ENCODE assay signal across 8 cellular contexts in genomic region chr2:219997341-219997851, GRCh38.
A peak's percentile ranks its signal among the peaks of the same experiment; 100 is the strongest.
DNase-seq lines count a peak whose midpoint lies in the region; TF ChIP-seq lines count a peak whose summit lies in the region.

No MANE protein-coding gene starts in this region.

- H3K9me3 Mint-ChIP-seq in neural progenitor cell: peaks cover 3% of the 10 kb centered on the region
- H3K9me3 Mint-ChIP-seq in CD8-positive, alpha-beta memory T cell: peaks cover 0 to 7% (median 0%) of the 10 kb centered on the region in 5 donors

- no peak overlapping the region for H3K9ac ChIP-seq in neural progenitor cell

- no peaks in the 10 kb centered on the region for H3K36me3 ChIP-seq in neural progenitor cell
- no peaks in the 10 kb centered on the region for H3K36me3 ChIP-seq in CD8-positive, alpha-beta memory T cell (ENCODE audit: insufficient read depth, low read length)

- no peaks in the 10 kb centered on the region for H3K36me3 Mint-ChIP-seq in neural progenitor cell
- no peaks in the 10 kb centered on the region for H3K36me3 Mint-ChIP-seq in CD8-positive, alpha-beta memory T cell

- peaks cover 18% of the 10 kb centered on the region for H3K4me1 Mint-ChIP-seq in neural progenitor cell
- H3K4me1 Mint-ChIP-seq in CD8-positive, alpha-beta memory T cell: no peaks in the 10 kb centered on the region

- H4K20me1 ChIP-seq in neural progenitor cell (ENCODE audit: low read depth): no peaks in the 10 kb centered on the region

- DNase-seq in NCI-H345 (lab: John Stamatoyannopoulos, UW) (peak; percentile 10), NCI-H345 treated with DMSO at 0.1 percent for 48 hours (lab: John Stamatoyannopoulos, UW; ENCODE audit: unreplicated experiment) (no peak), NCI-H1694 treated with DMSO at 0.1 percent for 48 hours (lab: John Stamatoyannopoulos, UW) (peak; percentile 38), cardiac fibroblast (ENCODE audit: low read depth in 2 of 2) (peak; percentile 42 to 52), neural progenitor cell (ENCODE audit: low spot score) (peak; percentile 72), NCI-H146 treated with DMSO at 0.1 percent for 48 hours (lab: John Stamatoyannopoulos, UW; ENCODE audit: unreplicated experiment) (no peak), NCI-H1092 treated with DMSO at 0.1 percent for 48 hours (lab: John Stamatoyannopoulos, UW) (no peak)
- DNase-seq in CD8-positive, alpha-beta memory T cell: no peak

- no peak overlapping the region for H3K27ac ChIP-seq in neural progenitor cell
- no peak overlapping the region for H3K27ac ChIP-seq in CD8-positive, alpha-beta memory T cell (ENCODE audit: low read depth, low read length)

- CTCF ChIA-PET in CD8-positive, alpha-beta memory T cell (lab: Charles Lee): no interaction called here

- H3K79me2 ChIP-seq in neural progenitor cell (ENCODE audit: low read depth): no peaks in the 10 kb centered on the region

- H3K4me3 ChIP-seq in cardiac fibroblast (replicated peaks in 1 of 2; ENCODE audit: low read depth in 2 of 2, low read length in 2 of 2) (no peak overlapping the region), neural progenitor cell (no peak overlapping the region)
- H3K4me3 ChIP-seq in CD8-positive, alpha-beta memory T cell (ENCODE audit: low read length): no peak overlapping the region

- no peaks in the 10 kb centered on the region for H3K4me1 ChIP-seq in neural progenitor cell
- H3K4me1 ChIP-seq in CD8-positive, alpha-beta memory T cell (ENCODE audit: insufficient read depth, low read length): no peaks in the 10 kb centered on the region

- H2AFZ ChIP-seq in neural progenitor cell (replicated peaks): no peak overlapping the region

- no peaks in the 10 kb centered on the region for H3K9me3 ChIP-seq in neural progenitor cell (ENCODE audit: low read depth)
- H3K9me3 ChIP-seq in CD8-positive, alpha-beta memory T cell (ENCODE audit: low read length): no peaks in the 10 kb centered on the region

- H3K27me3 ChIP-seq in neural progenitor cell: no peaks in the 10 kb centered on the region
- no peaks in the 10 kb centered on the region for H3K27me3 ChIP-seq in CD8-positive, alpha-beta memory T cell (ENCODE audit: insufficient read depth, low read length, poor library complexity, severe bottlenecking)

- H3K27ac Mint-ChIP-seq in neural progenitor cell: peak overlapping the region; percentile 40
- H3K27ac Mint-ChIP-seq in CD8-positive, alpha-beta memory T cell: no peak overlapping the region

- H3F3A ChIP-seq in neural progenitor cell (ENCODE audit: low read depth): no peaks in the 10 kb centered on the region

- TF ChIP-seq CTCF in cardiac fibroblast (IDR thresholded peaks at IDR 0.05; ENCODE audit: low read depth, low read length): peak; percentile 36
- peak; percentile 66 for TF ChIP-seq CTCF in neural progenitor cell (IDR thresholded peaks at IDR 0.05)

- POLR2A ChIA-PET in CD8-positive, alpha-beta memory T cell (lab: Charles Lee): no interaction called here

- peaks cover 4% of the 10 kb centered on the region for H3K27me3 Mint-ChIP-seq in neural progenitor cell (ENCODE audit: insufficient read depth, low read depth)
- peaks cover 3 to 6% of the 10 kb centered on the region in 2 donors for H3K27me3 Mint-ChIP-seq in CD8-positive, alpha-beta memory T cell

- no peak overlapping the region for H3K4me2 ChIP-seq in neural progenitor cell

- no peak overlapping the region for H3K4me3 Mint-ChIP-seq in neural progenitor cell
- H3K4me3 Mint-ChIP-seq in CD8-positive, alpha-beta memory T cell: no peak overlapping the region

Comparison
In these comparisons a context has a peak if more than half of its experiments do, and no peak if none do; other contexts are left out.
1. DNase-seq: peak in NCI-H345 (single experiment), NCI-H1694 treated with DMSO at 0.1 percent for 48 hours (single experiment), cardiac fibroblast (2 of 2) and neural progenitor cell (single experiment); none in NCI-H345 treated with DMSO at 0.1 percent for 48 hours (single experiment), NCI-H146 treated with DMSO at 0.1 percent for 48 hours (single experiment), CD8-positive, alpha-beta memory T cell (0 of 5) and NCI-H1092 treated with DMSO at 0.1 percent for 48 hours (single experiment).